Comparison of ENCODE assay signal across 1 cellular context in genomic region chr14:56579345-56580316, GRCh38.
A peak's percentile ranks its signal among the peaks of the same experiment; 100 is the strongest.
TF ChIP-seq lines count a peak whose summit lies in the region.

TMEM260 (plus strand) TSS chr14:56579798; CDS start chr14:56579915, 117 bp downstream.

TF ChIP-seq in HEK293, 187 proteins besides CTCF, POLR2A, EP300 and RAD21 (continued from another document):
- TF ChIP-seq PBX3 (CRISPR knock-in tag; IDR thresholded peaks at IDR 0.05) (0 out of 2 replicates have a peak, but pooled peaks have one; percentile 42), BCL11A (tag by site-specific recombination; IDR thresholded peaks at IDR 0.05; ENCODE audit: low read depth) (no peak), ZNF24 (tag by site-specific recombination; IDR thresholded peaks at IDR 0.05) (0 out of 2 replicates have a peak, but pooled peaks have one; percentile 17), ZNF629 (tag by site-specific recombination; IDR thresholded peaks at IDR 0.05) (peak; percentile 47), ZNF548 (tag by site-specific recombination; IDR thresholded peaks at IDR 0.05) (no peak), ZSCAN30 (tag by site-specific recombination; IDR thresholded peaks at IDR 0.05) (no peak), GLI2 (tag by site-specific recombination; IDR thresholded peaks at IDR 0.05; ENCODE audit: borderline replicate concordance, low read depth) (no peak), SP3 (tag by site-specific recombination; IDR thresholded peaks at IDR 0.05) (0 out of 2 replicates have a peak, but pooled peaks have one; percentile 19), KLF9 (tag by site-specific recombination; IDR thresholded peaks at IDR 0.05; ENCODE audit: low read depth) (no peak; the same call in 1 of the 2 replicates), ZNF518A (tag by site-specific recombination; conservative IDR thresholded peaks at IDR 0.05; ENCODE audit: low read depth) (peak; percentile 61), ZBTB17 (tag by site-specific recombination; IDR thresholded peaks at IDR 0.05) (peak; percentile 56), ZBTB1 (tag by site-specific recombination; IDR thresholded peaks at IDR 0.05) (no peak), ZNF530 (tag by site-specific recombination; IDR thresholded peaks at IDR 0.05; ENCODE audit: low read depth) (no peak), ZNF843 (tag by site-specific recombination; IDR thresholded peaks at IDR 0.05) (peak; percentile 18; the same call in 1 of the 2 replicates), ZNF398 (tag by site-specific recombination; IDR thresholded peaks at IDR 0.05) (no peak), ZNF521 (tag by site-specific recombination; IDR thresholded peaks at IDR 0.05) (no peak), ZSCAN16 (tag by site-specific recombination; IDR thresholded peaks at IDR 0.05) (no peak), ZNF341 (tag by site-specific recombination; IDR thresholded peaks at IDR 0.05; ENCODE audit: low read depth) (no peak), ZNF239 (tag by site-specific recombination; IDR thresholded peaks at IDR 0.05) (no peak), ZNF555 (tag by site-specific recombination; conservative IDR thresholded peaks at IDR 0.05) (no peak), ZNF473 (tag by site-specific recombination; IDR thresholded peaks at IDR 0.05) (no peak), ZNF37A (tag by site-specific recombination; IDR thresholded peaks at IDR 0.05) (no peak), ZNF513 (tag by site-specific recombination; IDR thresholded peaks at IDR 0.05) (no peak), ZNF510 (tag by site-specific recombination; IDR thresholded peaks at IDR 0.05; ENCODE audit: insufficient replicate concordance) (no peak), ZNF580 (tag by site-specific recombination; IDR thresholded peaks at IDR 0.05) (no peak), BCL11B (tag by site-specific recombination; IDR thresholded peaks at IDR 0.05; ENCODE audit: low read depth) (no peak), ZFP41 (tag by site-specific recombination; IDR thresholded peaks at IDR 0.05; ENCODE audit: borderline replicate concordance) (no peak), ZNF514 (tag by site-specific recombination; IDR thresholded peaks at IDR 0.05) (no peak), ZNF221 (tag by site-specific recombination; IDR thresholded peaks at IDR 0.05; ENCODE audit: borderline replicate concordance) (no peak), ZNF366 (tag by site-specific recombination; conservative IDR thresholded peaks at IDR 0.05) (no peak), ZNF488 (tag by site-specific recombination; IDR thresholded peaks at IDR 0.05) (no peak), RBAK (tag by site-specific recombination; IDR thresholded peaks at IDR 0.05) (no peak), ZNF777 (tag by site-specific recombination; IDR thresholded peaks at IDR 0.05; ENCODE audit: borderline replicate concordance) (no peak), ZNF585B (tag by site-specific recombination; IDR thresholded peaks at IDR 0.05) (no peak), ZNF561 (tag by site-specific recombination; IDR thresholded peaks at IDR 0.05; ENCODE audit: borderline replicate concordance) (no peak), ZNF600 (tag by site-specific recombination; IDR thresholded peaks at IDR 0.05) (no peak), ZNF16 (tag by site-specific recombination; IDR thresholded peaks at IDR 0.05; ENCODE audit: low read depth) (no peak), PRDM2 (tag by site-specific recombination; IDR thresholded peaks at IDR 0.05; ENCODE audit: borderline replicate concordance) (no peak; the same call in 1 of the 2 replicates), ZNF138 (tag by site-specific recombination; IDR thresholded peaks at IDR 0.05; ENCODE audit: borderline replicate concordance) (no peak), ZBTB44 (tag by site-specific recombination; IDR thresholded peaks at IDR 0.05) (no peak)
TF ChIP-seq in HEK293: peak in this region for 26.
